In the genomic region with DNA sequence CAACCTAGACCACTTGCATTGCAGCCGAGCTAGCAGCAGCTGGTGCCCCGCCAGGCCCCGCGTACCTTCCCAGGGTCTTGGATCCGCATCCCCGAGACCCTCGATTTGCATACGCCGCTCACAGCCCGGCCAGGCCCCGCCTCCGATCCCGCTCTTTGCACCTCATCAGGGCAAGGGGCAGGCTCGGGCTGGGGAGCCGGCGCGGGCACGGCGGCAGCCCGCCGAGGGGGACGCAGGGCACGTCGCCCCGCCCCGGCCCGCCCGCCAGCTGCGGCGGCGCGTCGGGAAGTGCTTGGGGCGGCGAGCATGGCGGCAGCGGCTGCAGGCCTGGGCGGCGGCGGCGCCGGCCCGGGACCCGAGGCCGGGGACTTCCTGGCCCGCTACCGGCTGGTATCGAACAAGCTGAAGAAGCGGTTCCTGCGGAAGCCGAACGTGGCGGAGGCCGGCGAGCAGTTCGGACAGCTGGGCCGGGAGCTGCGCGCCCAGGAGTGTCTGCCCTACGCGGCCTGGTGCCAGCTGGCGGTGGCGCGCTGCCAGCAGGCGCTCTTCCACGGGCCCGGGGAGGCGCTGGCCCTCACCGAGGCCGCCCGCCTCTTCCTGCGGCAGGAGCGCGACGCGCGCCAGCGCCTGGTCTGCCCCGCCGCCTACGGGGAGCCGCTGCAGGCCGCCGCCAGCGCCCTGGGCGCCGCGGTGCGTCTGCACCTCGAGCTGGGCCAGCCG, we compare ENCODE assay signal across 7 cellular contexts. TPM values are rescaled to one million over a fixed set of nuclear protein-coding genes. Genes with fewer than 3 reads are reported as not detected.
DNase-seq lines count a peak whose midpoint lies in the region; ATAC-seq lines count a peak whose summit lies in the region.
"Not testable (repeated sequence)": the region's sequence is repeated elsewhere in the genome, so short reads cannot be mapped to it uniquely, and the experiment has no call there.

A gene (plus strand): TSS at position 287 of the 720 bp plus-strand sequence. CDS start 20 bp downstream, at position 307.

- H3K4me3 Mint-ChIP-seq in activated naive CD8-positive, alpha-beta T cell treated with anti-CD3 and anti-CD28 coated beads, Interleukin-2, amount 50 U/mL, for 24 hours: not testable (repeated sequence)

- H3K4me1 Mint-ChIP-seq in activated naive CD8-positive, alpha-beta T cell treated with anti-CD3 and anti-CD28 coated beads, Interleukin-2, amount 50 U/mL, for 24 hours: not testable (repeated sequence)

- not testable (repeated sequence) for H3K27ac Mint-ChIP-seq in activated naive CD8-positive, alpha-beta T cell treated with anti-CD3 and anti-CD28 coated beads, Interleukin-2, amount 50 U/mL, for 24 hours

- H3K27me3 Mint-ChIP-seq in activated naive CD8-positive, alpha-beta T cell treated with anti-CD3 and anti-CD28 coated beads, Interleukin-2, amount 50 U/mL, for 24 hours: not testable (repeated sequence)

- not testable (repeated sequence) for H3K36me3 Mint-ChIP-seq in activated naive CD8-positive, alpha-beta T cell treated with anti-CD3 and anti-CD28 coated beads, Interleukin-2, amount 50 U/mL, for 24 hours (ENCODE audit: low read depth)

- not testable (repeated sequence) for H3K9me3 Mint-ChIP-seq in activated naive CD8-positive, alpha-beta T cell treated with anti-CD3 and anti-CD28 coated beads, Interleukin-2, amount 50 U/mL, for 24 hours

- intact Hi-C loops in left colon (cut with DNase I, micrococcal nuclease): not testable (repeated sequence)

- DNase-seq in activated CD4-positive, alpha-beta T cell treated with anti-CD3 and anti-CD28 coated beads, Interleukin-2, amount 50 U/mL, for 1 hour: peak; percentile 22
- peak; percentile 47 for DNase-seq in activated naive CD8-positive, alpha-beta T cell treated with anti-CD3 and anti-CD28 coated beads, Interleukin-2, amount 50 U/mL, for 24 hours
- DNase-seq in left colon: peak in 1 of 2 donors; percentile 32
- peak in 3 of 4 experiments; percentile 1 to 34 (median 14) for DNase-seq in stimulated activated CD4-positive, alpha-beta T cell treated with anti-CD3 and anti-CD28 coated beads, Interleukin-1b, Interleukin-23, amount 100 ng/mL, for 24 hours (ENCODE audit: low read depth in 4 of 4, low spot score in 1 of 4)

- peak; percentile 57 for ATAC-seq in GM19035 (IDR thresholded peaks at IDR 0.05; ENCODE audit: unreplicated experiment)
- peak; percentile 75 for ATAC-seq in HG02678 (IDR thresholded peaks at IDR 0.05; ENCODE audit: unreplicated experiment)
- ATAC-seq in HG03558 (IDR thresholded peaks at IDR 0.05; ENCODE audit: extremely low read depth, unreplicated experiment): peak; percentile 45
- peak; percentile 84 for ATAC-seq in activated naive CD8-positive, alpha-beta T cell treated with anti-CD3 and anti-CD28 coated beads, Interleukin-2, amount 50 U/mL, for 24 hours
- peak; percentile 86 for ATAC-seq in left colon

RNA-seq across cellular contexts. Expression of the gene that starts here (rescaled TPM):
- 10 to 100 TPM; 30.9 to 31.9 TPM for total RNA-seq in left colon
